ENCODE assay signal across 39 cellular contexts in the genomic region with DNA sequence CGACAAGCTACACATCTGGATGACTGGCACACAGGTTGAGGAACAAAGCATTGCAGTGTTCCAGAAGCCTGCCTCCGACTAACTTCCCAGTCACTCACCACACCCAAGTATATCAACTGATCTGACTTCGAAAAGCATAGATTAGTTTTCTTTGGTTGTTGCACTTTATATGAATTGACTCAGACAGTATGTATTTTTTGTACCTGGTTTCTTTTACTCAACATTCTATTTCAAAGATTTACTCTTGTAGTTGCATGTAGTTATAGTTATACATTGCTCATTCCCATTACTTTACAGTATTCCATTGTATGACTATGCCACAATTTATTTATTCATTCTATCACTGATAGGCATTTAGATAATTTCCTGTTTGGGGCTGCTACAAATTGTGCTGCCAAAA. TPM values are rescaled to one million over a fixed set of nuclear protein-coding genes. Genes with fewer than 3 reads are reported as not detected.
"Had no signal": no experiment of that assay in that cellular context is flagged by ENCODE, and none has a peak within 500 bp of the region (broad histone marks: within the 10 kb centered on the region; RNA-seq: fewer than 3 reads in every experiment).

No MANE protein-coding gene starts in this region.

- DNase-seq: activated CD4-positive, alpha-beta T cell treated with anti-CD3 and anti-CD28 coated beads for 4 hours; activated CD4-positive, alpha-beta T cell treated with anti-CD3 and anti-CD28 coated beads, Interleukin-2, amount 50 U/mL, for 4 hours; activated CD4-positive, CD25-positive, alpha-beta regulatory T cell; activated effector memory CD4-positive, alpha-beta T cell treated with Interleukin-2 at 50 U/mL for 16 hours; activated naive CD4-positive, alpha-beta T cell treated with anti-CD3 and anti-CD28 coated beads for 36 hours; activated naive CD8-positive, alpha-beta T cell treated with anti-CD3 and anti-CD28 coated beads for 36 hours; activated T-cell treated with anti-CD3 and anti-CD28 coated beads for 4 hours; adrenal gland; aorta; effector memory CD8-positive, alpha-beta T cell; gastrocnemius medialis; glutamatergic neuron; left cardiac atrium; left ventricle myocardium superior; nephron progenitor cell; pancreas; psoas muscle; sigmoid colon; stimulated activated CD4-positive, alpha-beta T cell treated with anti-CD3 and anti-CD28 coated beads, Interleukin-1b, Interleukin-23, amount 100 ng/mL, for 48 hours; stimulated activated CD4-positive, alpha-beta T cell treated with anti-CD3 and anti-CD28 coated beads, Interleukin-4, amount 100 ng/mL, for 4 hours; stimulated activated CD8-positive, alpha-beta memory T cell treated with anti-CD3 and anti-CD28 coated beads, Interleukin-4, amount 100 ng/mL, for 48 hours; stimulated activated naive CD8-positive, alpha-beta T cell treated with anti-CD3 and anti-CD28 coated beads, Interleukin-15, amount 100 ng/mL, for 72 hours; substantia nigra; T-helper 1 cell; thyroid gland; upper lobe of left lung had no signal

- H3K4me1 ChIP-seq: esophagus muscularis mucosa, gastrocnemius medialis, pancreas, psoas muscle, sigmoid colon, thyroid gland, upper lobe of left lung had no signal

- H3K27ac Mint-ChIP-seq: activated naive CD4-positive, alpha-beta T cell treated with anti-CD3 and anti-CD28 coated beads for 36 hours; activated naive CD8-positive, alpha-beta T cell treated with anti-CD3 and anti-CD28 coated beads for 36 hours; brain; effector memory CD8-positive, alpha-beta T cell; nephron progenitor cell; stimulated activated memory B cell treated with anti-CD40 and anti-IgM and Interleukin-4, amounts not matched to agents 10 μg/mL and 1 μg/mL and 100 μg/mL, for 72 hours; stimulated activated naive CD8-positive, alpha-beta T cell treated with anti-CD3 and anti-CD28 coated beads, Interleukin-15, amount 100 ng/mL, for 72 hours; T-helper 2 cell treated with Interferon-gamma antibody and Interleukin-4, amounts not matched to agents 5 μg/mL and 100 μg/mL, for 36 hours had no signal

- H3K27ac ChIP-seq: adrenal gland, coronary artery, esophagus muscularis mucosa, gastrocnemius medialis, neutrophil, pancreas, psoas muscle, sigmoid colon, thyroid gland, upper lobe of left lung, vagina had no signal

- H3K4me3 Mint-ChIP-seq: activated naive CD4-positive, alpha-beta T cell treated with anti-CD3 and anti-CD28 coated beads for 36 hours; activated naive CD8-positive, alpha-beta T cell treated with anti-CD3 and anti-CD28 coated beads for 36 hours; brain; effector memory CD8-positive, alpha-beta T cell; nephron progenitor cell; stimulated activated memory B cell treated with anti-CD40 and anti-IgM and Interleukin-4, amounts not matched to agents 10 μg/mL and 1 μg/mL and 100 μg/mL, for 72 hours; stimulated activated naive CD8-positive, alpha-beta T cell treated with anti-CD3 and anti-CD28 coated beads, Interleukin-15, amount 100 ng/mL, for 72 hours; T-helper 2 cell treated with Interferon-gamma antibody and Interleukin-4, amounts not matched to agents 5 μg/mL and 100 μg/mL, for 36 hours had no signal

- H3K4me2 ChIP-seq: smooth muscle cell had no signal

- H3K4me1 Mint-ChIP-seq: activated naive CD8-positive, alpha-beta T cell treated with anti-CD3 and anti-CD28 coated beads for 36 hours; brain; nephron progenitor cell; stimulated activated memory B cell treated with anti-CD40 and anti-IgM and Interleukin-4, amounts not matched to agents 10 μg/mL and 1 μg/mL and 100 μg/mL, for 72 hours; stimulated activated naive CD8-positive, alpha-beta T cell treated with anti-CD3 and anti-CD28 coated beads, Interleukin-15, amount 100 ng/mL, for 72 hours had no signal

- H3K36me3 ChIP-seq: adrenal gland, esophagus muscularis mucosa, gastrocnemius medialis, neutrophil, pancreas, sigmoid colon, thyroid gland, upper lobe of left lung, vagina had no signal

- H3K4me3 ChIP-seq: adrenal gland, coronary artery, esophagus muscularis mucosa, gastrocnemius medialis, pancreas, psoas muscle, sigmoid colon, smooth muscle cell, thyroid gland, upper lobe of left lung, vagina had no signal

- H3K9me3 Mint-ChIP-seq: brain; nephron progenitor cell; stimulated activated naive CD8-positive, alpha-beta T cell treated with anti-CD3 and anti-CD28 coated beads, Interleukin-15, amount 100 ng/mL, for 72 hours had no signal

- H3K9me3 ChIP-seq: adrenal gland, esophagus muscularis mucosa, gastrocnemius medialis, neutrophil, psoas muscle, sigmoid colon, thyroid gland, upper lobe of left lung, vagina had no signal

- H3K36me3 Mint-ChIP-seq: activated naive CD8-positive, alpha-beta T cell treated with anti-CD3 and anti-CD28 coated beads for 36 hours; brain; stimulated activated memory B cell treated with anti-CD40 and anti-IgM and Interleukin-4, amounts not matched to agents 10 μg/mL and 1 μg/mL and 100 μg/mL, for 72 hours had no signal

- H3K27me3 Mint-ChIP-seq: activated naive CD8-positive, alpha-beta T cell treated with anti-CD3 and anti-CD28 coated beads for 36 hours; brain; effector memory CD8-positive, alpha-beta T cell; stimulated activated memory B cell treated with anti-CD40 and anti-IgM and Interleukin-4, amounts not matched to agents 10 μg/mL and 1 μg/mL and 100 μg/mL, for 72 hours; stimulated activated naive CD8-positive, alpha-beta T cell treated with anti-CD3 and anti-CD28 coated beads, Interleukin-15, amount 100 ng/mL, for 72 hours had no signal

- H3K27me3 ChIP-seq: adrenal gland, esophagus muscularis mucosa, gastrocnemius medialis, neutrophil, pancreas, sigmoid colon, thyroid gland, upper lobe of left lung, vagina had no signal

- ATAC-seq: effector memory CD8-positive, alpha-beta T cell; gastrocnemius medialis; left cardiac atrium; left ventricle myocardium superior; pancreas; psoas muscle; stimulated activated memory B cell treated with anti-CD40 and anti-IgM and Interleukin-4, amounts not matched to agents 10 μg/mL and 1 μg/mL and 100 μg/mL, for 72 hours; stimulated activated naive CD8-positive, alpha-beta T cell treated with anti-CD3 and anti-CD28 coated beads, Interleukin-15, amount 100 ng/mL, for 72 hours had no signal

- FAIRE-seq: islet of Langerhans had no signal

RNA-seq across cellular contexts. Expression of a gene that starts 17.9 kb away (rescaled TPM):
- total RNA-seq: activated naive CD4-positive, alpha-beta T cell treated with anti-CD3 and anti-CD28 coated beads for 36 hours; activated naive CD8-positive, alpha-beta T cell treated with anti-CD3 and anti-CD28 coated beads for 36 hours; adrenal gland; cardiac septum; gastrocnemius medialis; left ventricle myocardium superior; lung microvascular endothelial cell; mucosa of gallbladder; pancreas; psoas muscle; sigmoid colon; smooth muscle cell; thyroid gland; upper lobe of left lung; vagina had no signal
- polyA plus RNA-seq: adrenal gland, aorta, pancreas, psoas muscle, sigmoid colon, smooth muscle cell had no signal

RNA-seq across cellular contexts. Expression of a gene that starts 18.0 kb away (rescaled TPM):
- total RNA-seq: activated naive CD4-positive, alpha-beta T cell treated with anti-CD3 and anti-CD28 coated beads for 36 hours; activated naive CD8-positive, alpha-beta T cell treated with anti-CD3 and anti-CD28 coated beads for 36 hours; adrenal gland; aorta; cardiac septum; cerebellum; esophagus muscularis mucosa; gastrocnemius medialis; left cardiac atrium; left ventricle myocardium superior; lung microvascular endothelial cell; pancreas; psoas muscle; sigmoid colon; smooth muscle cell; upper lobe of left lung; vagina had no signal
- polyA plus RNA-seq: aorta, psoas muscle, sigmoid colon had no signal
